In the genomic region with DNA sequence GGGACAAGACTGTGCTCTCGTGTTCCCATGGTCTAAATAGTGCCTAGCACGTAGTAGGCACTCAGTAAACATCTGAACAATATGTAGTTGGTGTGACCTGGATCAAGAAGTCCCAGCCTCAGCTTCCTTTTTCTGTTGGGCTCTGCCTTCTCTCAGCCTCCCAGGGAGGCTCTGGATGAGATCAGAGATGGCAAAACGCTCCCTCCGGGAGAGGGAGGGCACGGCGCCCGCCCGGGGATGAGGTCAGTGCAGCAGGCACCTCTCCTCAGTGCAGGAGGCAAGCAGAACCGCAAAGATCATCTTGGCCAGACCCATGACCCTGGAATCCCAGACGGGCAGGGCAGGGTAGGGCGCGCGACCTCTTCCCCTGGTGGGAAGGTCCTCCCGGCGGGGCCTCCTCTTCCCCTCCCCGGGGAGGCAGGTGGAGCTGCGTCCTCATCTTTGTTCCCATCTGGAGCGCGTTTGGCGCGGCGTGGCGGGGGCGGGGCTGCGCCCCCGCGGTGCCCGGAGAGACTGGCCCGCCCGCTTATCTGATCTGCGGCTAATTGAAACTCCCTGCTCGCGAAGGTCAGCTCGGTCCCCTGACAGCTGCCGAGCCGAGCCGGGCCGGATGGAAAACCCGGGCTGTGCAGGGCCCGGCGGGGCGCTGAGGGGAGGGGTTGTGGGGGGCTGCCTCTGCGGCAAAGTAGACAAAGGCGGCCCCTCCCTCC, we compare ENCODE assay signal across 1 cellular context.
TF ChIP-seq lines count a peak whose summit lies in the region.

No MANE protein-coding gene starts in this region.

TF ChIP-seq in GM23338, 12 proteins besides CTCF, POLR2A, EP300 and RAD21 (continued from another document):
- TF ChIP-seq, protein P1, sequence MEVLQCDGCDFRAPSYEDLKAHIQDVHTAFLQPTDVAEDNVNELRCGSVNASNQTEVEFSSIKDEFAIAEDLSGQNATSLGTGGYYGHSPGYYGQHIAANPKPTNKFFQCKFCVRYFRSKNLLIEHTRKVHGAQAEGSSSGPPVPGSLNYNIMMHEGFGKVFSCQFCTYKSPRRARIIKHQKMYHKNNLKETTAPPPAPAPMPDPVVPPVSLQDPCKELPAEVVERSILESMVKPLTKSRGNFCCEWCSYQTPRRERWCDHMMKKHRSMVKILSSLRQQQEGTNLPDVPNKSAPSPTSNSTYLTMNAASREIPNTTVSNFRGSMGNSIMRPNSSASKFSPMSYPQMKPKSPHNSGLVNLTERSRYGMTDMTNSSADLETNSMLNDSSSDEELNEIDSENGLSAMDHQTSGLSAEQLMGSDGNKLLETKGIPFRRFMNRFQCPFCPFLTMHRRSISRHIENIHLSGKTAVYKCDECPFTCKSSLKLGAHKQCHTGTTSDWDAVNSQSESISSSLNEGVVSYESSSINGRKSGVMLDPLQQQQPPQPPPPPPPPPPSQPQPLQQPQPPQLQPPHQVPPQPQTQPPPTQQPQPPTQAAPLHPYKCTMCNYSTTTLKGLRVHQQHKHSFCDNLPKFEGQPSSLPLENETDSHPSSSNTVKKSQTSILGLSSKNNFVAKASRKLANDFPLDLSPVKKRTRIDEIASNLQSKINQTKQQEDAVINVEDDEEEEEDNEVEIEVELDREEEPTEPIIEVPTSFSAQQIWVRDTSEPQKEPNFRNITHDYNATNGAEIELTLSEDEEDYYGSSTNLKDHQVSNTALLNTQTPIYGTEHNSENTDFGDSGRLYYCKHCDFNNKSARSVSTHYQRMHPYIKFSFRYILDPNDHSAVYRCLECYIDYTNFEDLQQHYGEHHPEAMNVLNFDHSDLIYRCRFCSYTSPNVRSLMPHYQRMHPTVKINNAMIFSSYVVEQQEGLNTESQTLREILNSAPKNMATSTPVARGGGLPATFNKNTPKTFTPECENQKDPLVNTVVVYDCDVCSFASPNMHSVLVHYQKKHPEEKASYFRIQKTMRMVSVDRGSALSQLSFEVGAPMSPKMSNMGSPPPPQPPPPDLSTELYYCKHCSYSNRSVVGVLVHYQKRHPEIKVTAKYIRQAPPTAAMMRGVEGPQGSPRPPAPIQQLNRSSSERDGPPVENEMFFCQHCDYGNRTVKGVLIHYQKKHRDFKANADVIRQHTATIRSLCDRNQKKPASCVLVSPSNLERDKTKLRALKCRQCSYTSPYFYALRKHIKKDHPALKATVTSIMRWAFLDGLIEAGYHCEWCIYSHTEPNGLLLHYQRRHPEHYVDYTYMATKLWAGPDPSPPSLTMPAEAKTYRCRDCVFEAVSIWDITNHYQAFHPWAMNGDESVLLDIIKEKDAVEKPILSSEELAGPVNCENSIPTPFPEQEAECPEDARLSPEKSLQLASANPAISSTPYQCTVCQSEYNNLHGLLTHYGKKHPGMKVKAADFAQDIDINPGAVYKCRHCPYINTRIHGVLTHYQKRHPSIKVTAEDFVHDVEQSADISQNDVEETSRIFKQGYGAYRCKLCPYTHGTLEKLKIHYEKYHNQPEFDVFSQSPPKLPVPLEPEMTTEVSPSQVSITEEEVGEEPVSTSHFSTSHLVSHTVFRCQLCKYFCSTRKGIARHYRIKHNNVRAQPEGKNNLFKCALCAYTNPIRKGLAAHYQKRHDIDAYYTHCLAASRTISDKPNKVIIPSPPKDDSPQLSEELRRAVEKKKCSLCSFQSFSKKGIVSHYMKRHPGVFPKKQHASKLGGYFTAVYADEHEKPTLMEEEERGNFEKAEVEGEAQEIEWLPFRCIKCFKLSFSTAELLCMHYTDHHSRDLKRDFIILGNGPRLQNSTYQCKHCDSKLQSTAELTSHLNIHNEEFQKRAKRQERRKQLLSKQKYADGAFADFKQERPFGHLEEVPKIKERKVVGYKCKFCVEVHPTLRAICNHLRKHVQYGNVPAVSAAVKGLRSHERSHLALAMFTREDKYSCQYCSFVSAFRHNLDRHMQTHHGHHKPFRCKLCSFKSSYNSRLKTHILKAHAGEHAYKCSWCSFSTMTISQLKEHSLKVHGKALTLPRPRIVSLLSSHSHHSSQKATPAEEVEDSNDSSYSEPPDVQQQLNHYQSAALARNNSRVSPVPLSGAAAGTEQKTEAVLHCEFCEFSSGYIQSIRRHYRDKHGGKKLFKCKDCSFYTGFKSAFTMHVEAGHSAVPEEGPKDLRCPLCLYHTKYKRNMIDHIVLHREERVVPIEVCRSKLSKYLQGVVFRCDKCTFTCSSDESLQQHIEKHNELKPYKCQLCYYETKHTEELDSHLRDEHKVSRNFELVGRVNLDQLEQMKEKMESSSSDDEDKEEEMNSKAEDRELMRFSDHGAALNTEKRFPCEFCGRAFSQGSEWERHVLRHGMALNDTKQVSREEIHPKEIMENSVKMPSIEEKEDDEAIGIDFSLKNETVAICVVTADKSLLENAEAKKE (CRISPR knock-in tag; IDR thresholded peaks at IDR 0.05): no peak
- no peak for TF ChIP-seq EZH2phosphoT487 (IDR thresholded peaks at IDR 0.05; ENCODE audit: unreplicated experiment)
- TF ChIP-seq EZH2 (IDR thresholded peaks at IDR 0.05; ENCODE audit: low read depth, unreplicated experiment): no peak
- peak; percentile 2; the same call in 1 of the 2 replicates for TF ChIP-seq CREB1 (CRISPR knock-in tag; IDR thresholded peaks at IDR 0.05; ENCODE audit: low read depth)
- no peak for TF ChIP-seq JUNB (IDR thresholded peaks at IDR 0.05; ENCODE audit: unreplicated experiment)
- TF ChIP-seq POLR2AphosphoS5 (IDR thresholded peaks at IDR 0.05; ENCODE audit: low read depth): peak; percentile 27; the same call in 1 of the 2 replicates
- TF ChIP-seq ZNF114 (CRISPR knock-in tag; IDR thresholded peaks at IDR 0.05): no peak
